In genomic region chr3:57228734-57229505, GRCh38 we compare ENCODE assay signal across 1 cellular context.
TF ChIP-seq lines count a peak whose summit lies in the region.

No MANE protein-coding gene starts in this region.

TF ChIP-seq in WTC11, 78 proteins besides CTCF, POLR2A, EP300 and RAD21 (continued from another document):
- TF ChIP-seq PREB (CRISPR knock-in tag; IDR thresholded peaks at IDR 0.05; ENCODE audit: borderline replicate concordance) (no peak), NFATC4 (CRISPR knock-in tag; IDR thresholded peaks at IDR 0.05) (no peak), AR (CRISPR knock-in tag; IDR thresholded peaks at IDR 0.05) (no peak), ZNF232 (CRISPR knock-in tag; IDR thresholded peaks at IDR 0.05) (no peak), TCF7 (CRISPR knock-in tag; IDR thresholded peaks at IDR 0.05; ENCODE audit: low read depth) (no peak), ZNF138 (CRISPR knock-in tag; conservative IDR thresholded peaks at IDR 0.05) (no peak)
